1 cellular context compared by ENCODE assay signal in genomic region chr1:224623743-224624333, GRCh38.
TF ChIP-seq lines count a peak whose summit lies in the region.

No MANE protein-coding gene starts in this region.

TF ChIP-seq in WTC11, 78 proteins besides CTCF, POLR2A, EP300 and RAD21 (continued from another document):
- TF ChIP-seq AR (CRISPR knock-in tag; IDR thresholded peaks at IDR 0.05) = no peak
- TF ChIP-seq FOXJ3 (CRISPR knock-in tag; IDR thresholded peaks at IDR 0.05; ENCODE audit: borderline replicate concordance) = no peak
- TF ChIP-seq TEAD4 (CRISPR knock-in tag; IDR thresholded peaks at IDR 0.05) = no peak
- TF ChIP-seq FOXP4 (CRISPR knock-in tag; IDR thresholded peaks at IDR 0.05) = no peak
TF ChIP-seq in WTC11: peak in this region for 0.
